In genomic region chr2:42172566-42172965, GRCh38 we compare ENCODE assay signal across 14 cellular contexts. TPM values are rescaled to one million over a fixed set of nuclear protein-coding genes. Genes with fewer than 3 reads are reported as not detected.
DNase-seq lines count a peak whose midpoint lies in the region; ATAC-seq, FAIRE-seq and TF ChIP-seq lines count a peak whose summit lies in the region.
"Had no signal": no experiment of that assay in that cellular context is flagged by ENCODE, and none has a peak within 500 bp of the region (broad histone marks: within the 10 kb centered on the region; RNA-seq: fewer than 3 reads in every experiment).

No MANE protein-coding gene starts in this region.

- no peaks in the 10 kb centered on the region for H3K9me3 Mint-ChIP-seq in CD8-positive, alpha-beta T cell
- H3K9me3 Mint-ChIP-seq in astrocyte (ENCODE audit: unreplicated experiment) (no peaks in the 10 kb centered on the region), type B pancreatic cell (no peaks in the 10 kb centered on the region)
- peaks cover 0 to 7% (median 0%) of the 10 kb centered on the region in 11 donors for H3K9me3 Mint-ChIP-seq in naive thymus-derived CD4-positive, alpha-beta T cell
- H3K9me3 Mint-ChIP-seq: activated naive CD4-positive, alpha-beta T cell treated with anti-CD3 and anti-CD28 coated beads, Interleukin-2, amount 50 U/mL, for 24 hours had no signal

- H3K79me2 ChIP-seq in KMS-11 (ENCODE audit: insufficient read depth, low read depth), result peaks cover 83% of the 10 kb centered on the region
- peaks cover 81% of the 10 kb centered on the region for H3K79me2 ChIP-seq in astrocyte (ENCODE audit: insufficient read depth, low read length)

- H2AFZ ChIP-seq in KMS-11 (ENCODE audit: low read depth) (no peak overlapping the region), astrocyte (ENCODE audit: low read depth, low read length) (no peak overlapping the region)

- FAIRE-seq in astrocyte (lab: Jason Lieb, UNC), result no peak

- peaks cover 13% of the 10 kb centered on the region; the same call in 1 of the 2 replicates for H4K20me1 ChIP-seq in KMS-11 (ENCODE audit: insufficient read depth)
- H4K20me1 ChIP-seq in astrocyte (ENCODE audit: insufficient read depth, low read length), result peaks cover 33% of the 10 kb centered on the region

- no peak overlapping the region for H3K27ac ChIP-seq in CD8-positive, alpha-beta T cell (ENCODE audit: low read depth, low read length)
- H3K27ac ChIP-seq in KMS-11, result peak overlapping the region; percentile 51; the same call in 1 of the 2 replicates
- H3K27ac ChIP-seq in astrocyte (ENCODE audit: low read depth, low read length), result no peak overlapping the region
- H3K27ac ChIP-seq in naive thymus-derived CD4-positive, alpha-beta T cell (ENCODE audit: low read depth, low read length), result peak overlapping the region; percentile 96
- H3K27ac ChIP-seq: BLaER1 had no signal

- intact Hi-C loops in CD8-positive, alpha-beta T cell (cut with DNase I, micrococcal nuclease), result no loop called here
- intact Hi-C loops in naive thymus-derived CD4-positive, alpha-beta T cell (cut with micrococcal nuclease), result loop anchor here (1.0 to 5.0 kb wide), 2 partner anchors 8 to 480 kb away; no protein-coding TSS in a partner anchor

- DNase-seq in CD8-positive, alpha-beta T cell, result no peak
- DNase-seq in astrocyte (ENCODE audit: low read depth) (no peak), type B pancreatic cell (ENCODE audit: extremely low spot score, unreplicated experiment) (no peak), kidney tubule cell (ENCODE audit: low spot score) (no peak)
- DNase-seq in naive thymus-derived CD4-positive, alpha-beta T cell, result no peak
- no peak for DNase-seq in stimulated activated naive CD4-positive, alpha-beta T cell treated with Interleukin-2 at 50 U/mL for 16 hours (lab: John Stamatoyannopoulos, UW)
- DNase-seq: activated CD4-positive, alpha-beta T cell treated with anti-CD3 and anti-CD28 coated beads for 1 hour; DMS79 treated with DMSO at 0.1 percent for 48 hours; NCI-H1436; stimulated activated CD4-positive, alpha-beta T cell treated with anti-CD3 and anti-CD28 coated beads, Interleukin-4, amount 100 ng/mL, for 4 hours had no signal

- no peak for ATAC-seq in CD8-positive, alpha-beta T cell
- no peak for ATAC-seq in naive thymus-derived CD4-positive, alpha-beta T cell

- peaks cover 44% of the 10 kb centered on the region for H3K4me1 Mint-ChIP-seq in CD8-positive, alpha-beta T cell (ENCODE audit: low read depth)
- H3K4me1 Mint-ChIP-seq in astrocyte (ENCODE audit: low read depth, unreplicated experiment), result peaks cover 9% of the 10 kb centered on the region
- peaks cover 9 to 43% (median 34%) of the 10 kb centered on the region in 7 donors for H3K4me1 Mint-ChIP-seq in naive thymus-derived CD4-positive, alpha-beta T cell
- peaks cover 18% of the 10 kb centered on the region for H3K4me1 Mint-ChIP-seq in type B pancreatic cell (ENCODE audit: unreplicated experiment)

- peaks cover 20% of the 10 kb centered on the region for H3K36me3 Mint-ChIP-seq in CD8-positive, alpha-beta T cell
- H3K36me3 Mint-ChIP-seq in astrocyte (ENCODE audit: low read depth, unreplicated experiment), result no peaks in the 10 kb centered on the region
- H3K36me3 Mint-ChIP-seq in naive thymus-derived CD4-positive, alpha-beta T cell, result peaks cover 0 to 8% (median 7%) of the 10 kb centered on the region in 5 donors
- H3K36me3 Mint-ChIP-seq in type B pancreatic cell, result peaks cover 7% of the 10 kb centered on the region

- CTCF ChIA-PET in CD8-positive, alpha-beta T cell (lab: Charles Lee), result interaction anchor here (1.1 to 5.5 kb wide), 6 partner anchors 24 to 92 kb away, joined by 3 to 38 read pairs (median 8); no protein-coding TSS in a partner anchor
- CTCF ChIA-PET in naive thymus-derived CD4-positive, alpha-beta T cell (lab: Charles Lee), result interaction anchor here (0.5 to 3.6 kb wide), 8 partner anchors 10 to 308 kb away, joined by 3 to 24 read pairs (median 4); no protein-coding TSS in a partner anchor

- H3K27me3 ChIP-seq in CD8-positive, alpha-beta T cell (ENCODE audit: insufficient read depth, low read length), result no peaks in the 10 kb centered on the region
- no peaks in the 10 kb centered on the region for H3K27me3 ChIP-seq in KMS-11 (ENCODE audit: insufficient read depth, low read depth)
- no peaks in the 10 kb centered on the region for H3K27me3 ChIP-seq in astrocyte (ENCODE audit: insufficient read depth, low read length)
- no peaks in the 10 kb centered on the region for H3K27me3 ChIP-seq in naive thymus-derived CD4-positive, alpha-beta T cell (ENCODE audit: control insufficient read depth in 2 of 2, insufficient read depth in 2 of 2, low read length in 2 of 2)
- H3K27me3 ChIP-seq: BLaER1, breast epithelium had no signal

- H3K9ac ChIP-seq in KMS-11 (peak overlapping the region; percentile 55; the same call in 1 of the 2 replicates), astrocyte (ENCODE audit: low read length) (no peak overlapping the region)
- H3K9ac ChIP-seq: BLaER1 had no signal

- H3K9me3 ChIP-seq in CD8-positive, alpha-beta T cell (ENCODE audit: low read length), result no peaks in the 10 kb centered on the region
- H3K9me3 ChIP-seq in astrocyte (ENCODE audit: insufficient read depth, low read depth, low read length), result no peaks in the 10 kb centered on the region
- H3K9me3 ChIP-seq in naive thymus-derived CD4-positive, alpha-beta T cell (ENCODE audit: control insufficient read depth in 2 of 3, low read length in 3 of 3), result no peaks in the 10 kb centered on the region
- H3K9me3 ChIP-seq: BLaER1, breast epithelium had no signal

- H3K4me1 ChIP-seq in CD8-positive, alpha-beta T cell (ENCODE audit: insufficient read depth, low read length), result peaks cover 62% of the 10 kb centered on the region
- peaks cover 72% of the 10 kb centered on the region for H3K4me1 ChIP-seq in KMS-11 (ENCODE audit: low read depth, poor library complexity, severe bottlenecking)
- peaks cover 14% of the 10 kb centered on the region for H3K4me1 ChIP-seq in astrocyte (ENCODE audit: insufficient read depth, low read length)
- H3K4me1 ChIP-seq in naive thymus-derived CD4-positive, alpha-beta T cell (ENCODE audit: control insufficient read depth in 2 of 2, insufficient read depth in 2 of 2, low read length in 2 of 2), result peaks cover 24 to 38% of the 10 kb centered on the region in 2 donors

- TF ChIP-seq CTCF in CD8-positive, alpha-beta T cell (IDR thresholded peaks at IDR 0.05), result no peak
- TF ChIP-seq CTCF in KMS-11 (conservative IDR thresholded peaks at IDR 0.05; ENCODE audit: low read depth, low read length) (no peak), astrocyte (IDR thresholded peaks at IDR 0.05; ENCODE audit: insufficient read depth, low read depth, low read length) (no peak), type B pancreatic cell (conservative IDR thresholded peaks at IDR 0.05) (no peak)

- peak overlapping the region; percentile 84 for H3K4me2 ChIP-seq in KMS-11
- no peak overlapping the region for H3K4me2 ChIP-seq in astrocyte (ENCODE audit: low read length)

- H3K27ac Mint-ChIP-seq in CD8-positive, alpha-beta T cell, result no peak overlapping the region
- H3K27ac Mint-ChIP-seq in astrocyte (ENCODE audit: unreplicated experiment), result no peak overlapping the region
- peak overlapping the region in 2 of 9 donors; percentile 74 to 84 for H3K27ac Mint-ChIP-seq in naive thymus-derived CD4-positive, alpha-beta T cell
- no peak overlapping the region for H3K27ac Mint-ChIP-seq in type B pancreatic cell
- H3K27ac Mint-ChIP-seq: activated naive CD4-positive, alpha-beta T cell treated with anti-CD3 and anti-CD28 coated beads, Interleukin-2, amount 50 U/mL, for 24 hours had no signal

- H3K4me3 ChIP-seq in CD8-positive, alpha-beta T cell (ENCODE audit: low read depth, low read length), result peak overlapping the region; percentile 72
- H3K4me3 ChIP-seq in KMS-11 (IDR thresholded peaks at IDR 0.05; ENCODE audit: insufficient read depth, low read depth, low read length) (peak overlapping the region; percentile 3), astrocyte (ENCODE audit: insufficient read depth, low read depth, low read length) (no peak overlapping the region)
- H3K4me3 ChIP-seq in naive thymus-derived CD4-positive, alpha-beta T cell (ENCODE audit: low read length), result peak overlapping the region; percentile 88
- H3K4me3 ChIP-seq: BLaER1 had no signal

- H3K27me3 Mint-ChIP-seq in CD8-positive, alpha-beta T cell (ENCODE audit: low read depth), result no peaks in the 10 kb centered on the region
- no peaks in the 10 kb centered on the region for H3K27me3 Mint-ChIP-seq in astrocyte (ENCODE audit: low read depth, unreplicated experiment)
- H3K27me3 Mint-ChIP-seq in naive thymus-derived CD4-positive, alpha-beta T cell, result no peaks in the 10 kb centered on the region
- no peaks in the 10 kb centered on the region for H3K27me3 Mint-ChIP-seq in type B pancreatic cell
- H3K27me3 Mint-ChIP-seq: activated naive CD4-positive, alpha-beta T cell treated with anti-CD3 and anti-CD28 coated beads, Interleukin-2, amount 50 U/mL, for 24 hours had no signal

- POLR2A ChIA-PET in CD8-positive, alpha-beta T cell (lab: Charles Lee), result interaction anchor here (1.0 to 7.9 kb wide), 3 partner anchors 10 to 67 kb away, joined by 3 to 47 read pairs (median 6); no protein-coding TSS in a partner anchor
- POLR2A ChIA-PET in naive thymus-derived CD4-positive, alpha-beta T cell (lab: Charles Lee), result interaction anchor here (0.7 to 12.6 kb wide), 13 partner anchors 12 to 144 kb away, joined by 3 to 187 read pairs (median 4); no protein-coding TSS in a partner anchor

- H3K4me3 Mint-ChIP-seq in CD8-positive, alpha-beta T cell, result no peak overlapping the region
- peak overlapping the region; percentile 70 for H3K4me3 Mint-ChIP-seq in astrocyte (ENCODE audit: unreplicated experiment)
- H3K4me3 Mint-ChIP-seq in naive thymus-derived CD4-positive, alpha-beta T cell, result peak overlapping the region in 1 of 10 donors; percentile 79
- H3K4me3 Mint-ChIP-seq in type B pancreatic cell, result no peak overlapping the region
- H3K4me3 Mint-ChIP-seq: activated naive CD4-positive, alpha-beta T cell treated with anti-CD3 and anti-CD28 coated beads, Interleukin-2, amount 50 U/mL, for 24 hours had no signal

- H3K36me3 ChIP-seq in CD8-positive, alpha-beta T cell (ENCODE audit: insufficient read depth, low read length), result no peaks in the 10 kb centered on the region
- no peaks in the 10 kb centered on the region for H3K36me3 ChIP-seq in KMS-11 (ENCODE audit: insufficient read depth)
- H3K36me3 ChIP-seq in astrocyte (ENCODE audit: insufficient read depth, low read length), result no peaks in the 10 kb centered on the region
- H3K36me3 ChIP-seq in naive thymus-derived CD4-positive, alpha-beta T cell (ENCODE audit: control insufficient read depth in 2 of 3, insufficient read depth in 3 of 3, low read length in 3 of 3), result peaks cover 0 to 7% (median 0%) of the 10 kb centered on the region in 3 experiments
- H3K36me3 ChIP-seq: breast epithelium had no signal

RNA-seq across cellular contexts. Expression of gene EML4, which starts 3.4 kb away (rescaled TPM):
- total RNA-seq in CD8-positive, alpha-beta T cell, result 100 to 1,000 TPM; 224 to 240 TPM
- total RNA-seq in astrocyte (68.2 and 71.9 TPM in 2 replicates), type B pancreatic cell (ENCODE audit: low replicate concordance) (93.6 and 117 TPM in 2 replicates)
- total RNA-seq in naive thymus-derived CD4-positive, alpha-beta T cell, result 100 to 1,000 TPM in 4 of 5 experiments, 10 to 100 TPM in 1; 91.1 to 167 (median 143) TPM
- 10 to 100 TPM; 64.9 to 69.3 TPM for polyA plus RNA-seq in naive thymus-derived CD4-positive, alpha-beta T cell

Comparison
In these comparisons a context has a peak if more than half of its experiments do, and no peak if none do; other contexts are left out.
1. H3K27ac ChIP-seq: peak in KMS-11 (single experiment) and naive thymus-derived CD4-positive, alpha-beta T cell (single experiment); none in CD8-positive, alpha-beta T cell (single experiment) and astrocyte (single experiment).
2. intact Hi-C loops: an anchor here in naive thymus-derived CD4-positive, alpha-beta T cell (1.0 to 5.0 kb wide); none called in CD8-positive, alpha-beta T cell.